9 cellular contexts compared by ENCODE assay signal in the genomic region with DNA sequence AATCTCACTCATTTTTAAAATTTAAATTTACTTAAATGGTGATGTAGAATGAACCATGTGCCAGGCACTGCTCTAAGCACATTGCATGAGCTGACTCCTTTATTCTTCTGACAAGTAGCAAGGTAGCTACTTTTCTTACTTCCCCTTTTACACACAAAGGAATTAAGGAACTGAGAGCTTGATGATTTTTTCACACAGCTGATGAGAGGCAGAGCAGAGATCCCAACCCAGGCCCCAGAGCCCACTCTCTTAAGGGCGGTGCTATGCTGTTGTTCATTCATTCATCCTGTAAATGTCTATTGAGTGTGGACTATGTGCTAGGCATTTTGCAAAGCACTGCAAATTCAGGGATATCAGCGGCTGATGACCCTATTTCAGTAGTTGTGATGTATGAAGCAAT.
DNase-seq lines count a peak whose midpoint lies in the region; ATAC-seq and TF ChIP-seq lines count a peak whose summit lies in the region.
"Had no signal": no experiment of that assay in that cellular context is flagged by ENCODE, and none has a peak within 500 bp of the region (broad histone marks: within the 10 kb centered on the region; RNA-seq: fewer than 3 reads in every experiment).

No MANE protein-coding gene starts in this region.

- H3K4me3 ChIP-seq in HEK293 (ENCODE audit: low read depth, low read length) = no peak overlapping the region
- no peak overlapping the region for H3K4me3 ChIP-seq in coronary artery

- no peaks in the 10 kb centered on the region for H3K9me3 Mint-ChIP-seq in effector memory CD8-positive, alpha-beta T cell

- no peak overlapping the region for H3K27ac ChIP-seq in HEK293 (ENCODE audit: extremely low read depth, low read depth, low read length)
- peak overlapping the region; percentile 5 for H3K27ac ChIP-seq in layer of hippocampus (ENCODE audit: low read depth, low read length)
- H3K27ac ChIP-seq in coronary artery = no peak overlapping the region
- H3K27ac ChIP-seq in RWPE1 = no peak overlapping the region

- H3K4me1 ChIP-seq in HEK293 (ENCODE audit: control insufficient read depth, insufficient read depth, low read length) = no peaks in the 10 kb centered on the region

- ATAC-seq in GM18520 (IDR thresholded peaks at IDR 0.05; ENCODE audit: unreplicated experiment) = peak; percentile 85
- ATAC-seq in HG03575 (IDR thresholded peaks at IDR 0.05; ENCODE audit: extremely low read depth, insufficient number of reproducible peaks, low FRiP score, unreplicated experiment) = peak; percentile 68
- no peak for ATAC-seq in effector memory CD8-positive, alpha-beta T cell (replicated peaks)
- ATAC-seq: Right ventricle myocardium inferior had no signal

- DNase-seq in effector memory CD8-positive, alpha-beta T cell = no peak
- DNase-seq in coronary artery (ENCODE audit: low spot score) (no peak), RWPE1 (ENCODE audit: low spot score) (no peak)
- no peak for DNase-seq in stimulated activated CD4-positive, alpha-beta T cell treated with anti-CD3 and anti-CD28 coated beads, Interleukin-12 subunit alpha, Interleukin-12 subunit beta, amount 100 ng/mL, for 4 hours

- H3K4me1 Mint-ChIP-seq in effector memory CD8-positive, alpha-beta T cell (ENCODE audit: low read depth in 2 of 2) = no peaks in the 10 kb centered on the region

- H3K4me3 Mint-ChIP-seq in effector memory CD8-positive, alpha-beta T cell = no peak overlapping the region

- CTCF ChIA-PET in HEK293 (lab: Yijun Ruan, JAX) = no interaction called here
- CTCF ChIA-PET in RWPE1 (lab: Yijun Ruan, JAX) = no interaction called here

- no peak overlapping the region for H3K27ac Mint-ChIP-seq in effector memory CD8-positive, alpha-beta T cell

- no peaks in the 10 kb centered on the region for H3K9me3 ChIP-seq in HEK293 (ENCODE audit: control insufficient read depth, insufficient read depth, low read depth, low read length)

- no peaks in the 10 kb centered on the region for H3K36me3 Mint-ChIP-seq in effector memory CD8-positive, alpha-beta T cell (ENCODE audit: insufficient read depth)

- H3K27me3 ChIP-seq in layer of hippocampus (ENCODE audit: control insufficient read depth, insufficient read depth, low read length) = no peaks in the 10 kb centered on the region

- H3K36me3 ChIP-seq in HEK293 (ENCODE audit: control insufficient read depth in 2 of 2, insufficient read depth in 1 of 2, low read length in 2 of 2) = no peaks in the 10 kb centered on the region

- peaks cover 12 to 54% of the 10 kb centered on the region in 2 donors for H3K27me3 Mint-ChIP-seq in effector memory CD8-positive, alpha-beta T cell

- POLR2A ChIA-PET in HEK293 (lab: Yijun Ruan, JAX) (no interaction called here), RWPE1 (lab: Yijun Ruan, JAX; ENCODE audit: low non-redundant PET) (no interaction called here)

- no peak for TF ChIP-seq CTCF in HEK293 (tag by site-specific recombination; IDR thresholded peaks at IDR 0.05)
- no peak for TF ChIP-seq CTCF in coronary artery (IDR thresholded peaks at IDR 0.05)
- no peak for TF ChIP-seq CTCF in RWPE1 (conservative IDR thresholded peaks at IDR 0.05; ENCODE audit: low read depth)

TF ChIP-seq in HEK293, 187 proteins besides CTCF, POLR2A, EP300 and RAD21:
- TF ChIP-seq SP7 (tag by site-specific recombination; IDR thresholded peaks at IDR 0.05) = no peak
- TF ChIP-seq, protein P1, sequence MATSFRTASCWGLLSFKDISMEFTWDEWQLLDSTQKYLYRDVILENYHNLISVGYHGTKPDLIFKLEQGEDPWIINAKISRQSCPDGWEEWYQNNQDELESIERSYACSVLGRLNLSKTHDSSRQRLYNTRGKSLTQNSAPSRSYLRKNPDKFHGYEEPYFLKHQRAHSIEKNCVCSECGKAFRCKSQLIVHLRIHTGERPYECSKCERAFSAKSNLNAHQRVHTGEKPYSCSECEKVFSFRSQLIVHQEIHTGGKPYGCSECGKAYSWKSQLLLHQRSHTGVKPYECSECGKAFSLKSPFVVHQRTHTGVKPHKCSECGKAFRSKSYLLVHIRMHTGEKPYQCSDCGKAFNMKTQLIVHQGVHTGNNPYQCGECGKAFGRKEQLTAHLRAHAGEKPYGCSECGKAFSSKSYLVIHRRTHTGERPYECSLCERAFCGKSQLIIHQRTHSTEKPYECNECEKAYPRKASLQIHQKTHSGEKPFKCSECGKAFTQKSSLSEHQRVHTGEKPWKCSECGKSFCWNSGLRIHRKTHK (tag by site-specific recombination; IDR thresholded peaks at IDR 0.05) = peak; percentile 94
- TF ChIP-seq ZNF350 (tag by site-specific recombination; IDR thresholded peaks at IDR 0.05) = no peak
- no peak for TF ChIP-seq ZNF548 (tag by site-specific recombination; IDR thresholded peaks at IDR 0.05)
- TF ChIP-seq, protein P2, sequence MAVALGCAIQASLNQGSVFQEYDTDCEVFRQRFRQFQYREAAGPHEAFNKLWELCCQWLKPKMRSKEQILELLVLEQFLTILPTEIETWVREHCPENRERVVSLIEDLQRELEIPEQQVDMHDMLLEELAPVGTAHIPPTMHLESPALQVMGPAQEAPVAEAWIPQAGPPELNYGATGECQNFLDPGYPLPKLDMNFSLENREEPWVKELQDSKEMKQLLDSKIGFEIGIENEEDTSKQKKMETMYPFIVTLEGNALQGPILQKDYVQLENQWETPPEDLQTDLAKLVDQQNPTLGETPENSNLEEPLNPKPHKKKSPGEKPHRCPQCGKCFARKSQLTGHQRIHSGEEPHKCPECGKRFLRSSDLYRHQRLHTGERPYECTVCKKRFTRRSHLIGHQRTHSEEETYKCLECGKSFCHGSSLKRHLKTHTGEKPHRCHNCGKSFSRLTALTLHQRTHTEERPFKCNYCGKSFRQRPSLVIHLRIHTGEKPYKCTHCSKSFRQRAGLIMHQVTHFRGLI (tag by site-specific recombination; IDR thresholded peaks at IDR 0.05) = no peak
TF ChIP-seq in HEK293: peak in this region for 1.
